19 cellular contexts compared by ENCODE assay signal in the genomic region with DNA sequence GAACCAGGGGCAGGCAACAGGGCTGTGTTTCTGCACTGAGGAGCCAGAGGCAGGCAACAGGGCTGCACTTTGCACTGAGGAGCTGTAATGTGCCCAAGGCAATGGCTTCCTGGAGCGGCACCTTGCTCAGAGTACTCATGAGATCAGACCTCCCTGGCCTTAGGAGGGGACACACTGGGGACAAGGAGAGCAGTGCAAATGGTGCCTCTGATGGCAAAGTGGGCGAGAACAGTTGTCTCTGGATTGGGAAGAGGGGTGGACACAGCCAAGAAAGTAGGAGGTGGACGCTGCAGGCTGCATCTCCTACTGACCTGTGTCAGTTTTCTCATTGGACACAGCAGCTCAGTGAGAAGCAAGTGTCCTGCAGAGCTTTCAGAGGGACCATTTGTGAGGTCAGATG.
DNase-seq lines count a peak whose midpoint lies in the region; ATAC-seq and TF ChIP-seq lines count a peak whose summit lies in the region.
"Had no signal": no experiment of that assay in that cellular context is flagged by ENCODE, and none has a peak within 500 bp of the region (broad histone marks: within the 10 kb centered on the region; RNA-seq: fewer than 3 reads in every experiment).

No MANE protein-coding gene starts in this region.

- ATAC-seq in GM18873 (IDR thresholded peaks at IDR 0.05; ENCODE audit: low FRiP score, unreplicated experiment): no peak

- H4K91ac ChIP-seq in neuronal stem cell (ENCODE audit: low read depth, low read length, poor library complexity): no peak overlapping the region

- no peak overlapping the region for H3K4me3 ChIP-seq in coronary artery
- no peak overlapping the region for H3K4me3 ChIP-seq in neuronal stem cell (ENCODE audit: low read length in 2 of 2)

- peak overlapping the region; percentile 7 for H4K8ac ChIP-seq in neuronal stem cell (ENCODE audit: low read depth, low read length)

- peaks cover 2% of the 10 kb centered on the region for H3K4me1 Mint-ChIP-seq in glutamatergic neuron (ENCODE audit: low read depth, unreplicated experiment)
- H3K4me1 Mint-ChIP-seq: CD4-positive, CD25-positive, alpha-beta regulatory T cell; CD8-positive, alpha-beta memory T cell had no signal

- peak overlapping the region; percentile 15 for H3K27ac Mint-ChIP-seq in glutamatergic neuron (ENCODE audit: unreplicated experiment)
- H3K27ac Mint-ChIP-seq: CD4-positive, CD25-positive, alpha-beta regulatory T cell; CD8-positive, alpha-beta memory T cell had no signal

- H3K27ac ChIP-seq in coronary artery: no peak overlapping the region
- H3K27ac ChIP-seq in neuronal stem cell (replicated peaks; ENCODE audit: low read length): no peak overlapping the region

- H3K79me1 ChIP-seq in neuronal stem cell (ENCODE audit: low read depth, low read length): no peaks in the 10 kb centered on the region

- no peaks in the 10 kb centered on the region for H3K36me3 Mint-ChIP-seq in glutamatergic neuron (ENCODE audit: unreplicated experiment)
- H3K36me3 Mint-ChIP-seq: CD4-positive, CD25-positive, alpha-beta regulatory T cell; CD8-positive, alpha-beta memory T cell had no signal

- no peak overlapping the region for H2BK12ac ChIP-seq in neuronal stem cell (ENCODE audit: low read length)

- no peak overlapping the region for H3K4ac ChIP-seq in neuronal stem cell (ENCODE audit: low read length)

- no peak overlapping the region for H2BK5ac ChIP-seq in neuronal stem cell (ENCODE audit: low read length)

- H3K4me1 ChIP-seq in neuronal stem cell (ENCODE audit: control insufficient read depth in 2 of 2, insufficient read depth in 1 of 2, low read depth in 1 of 2, low read length in 2 of 2): peaks cover 0 to 8% of the 10 kb centered on the region in 2 donors
- H3K4me1 ChIP-seq: BE2C had no signal

- H3K18ac ChIP-seq in neuronal stem cell (ENCODE audit: low read length): peak overlapping the region; percentile 82

- no peaks in the 10 kb centered on the region for H3K36me3 ChIP-seq in neuronal stem cell (replicated peaks in 1 of 2; ENCODE audit: control insufficient read depth in 2 of 2, insufficient read depth in 2 of 2, low read length in 2 of 2)
- H3K36me3 ChIP-seq: BE2C had no signal

- DNase-seq in coronary artery (ENCODE audit: low spot score) (peak; percentile 26), glutamatergic neuron (no peak), neuronal stem cell (ENCODE audit: low spot score) (no peak), NCI-H2227 treated with DMSO at 0.1 percent for 48 hours (lab: John Stamatoyannopoulos, UW) (no peak), amniotic stem cell (lab: John Stamatoyannopoulos, UW) (no peak)
- DNase-seq: ACHN; BE2C; C1 segment of cervical spinal cord; CD4-positive, CD25-positive, alpha-beta regulatory T cell; CD8-positive, alpha-beta memory T cell; COR-L47; DMS 273 treated with DMSO at 0.1 percent for 48 hours; DMS53; DND-41; EL; GOT3; H9; IMR-90 had no signal

- no peak overlapping the region for H2AFZ ChIP-seq in neuronal stem cell (ENCODE audit: low read length)

- no peaks in the 10 kb centered on the region for H3K9me3 ChIP-seq in neuronal stem cell (replicated peaks in 1 of 2; ENCODE audit: control insufficient read depth in 2 of 2, insufficient read depth in 1 of 2, low read depth in 1 of 2, low read length in 2 of 2)

- no peak for TF ChIP-seq CTCF in coronary artery (IDR thresholded peaks at IDR 0.05)
- TF ChIP-seq CTCF in glutamatergic neuron (IDR thresholded peaks at IDR 0.05; ENCODE audit: partially characterized antibody, unreplicated experiment): no peak

- no peak overlapping the region for H3K4me2 ChIP-seq in neuronal stem cell (ENCODE audit: insufficient read depth, low read length, poor library complexity, severe bottlenecking)

- peak overlapping the region; percentile 42 for H2AK5ac ChIP-seq in neuronal stem cell (ENCODE audit: low read depth, low read length)

- H3K23ac ChIP-seq in neuronal stem cell (ENCODE audit: low read depth, low read length, poor library complexity): no peak overlapping the region

- no peak overlapping the region for H2BK15ac ChIP-seq in neuronal stem cell (ENCODE audit: low read length)

- peak overlapping the region; percentile 73 for H3K14ac ChIP-seq in neuronal stem cell (ENCODE audit: low read length)

- no CpG with 5 or more reads among the region's 3 CpGs for WGBS in neuronal stem cell (ENCODE audit: extremely low coverage in 2 of 2, insufficient read length in 2 of 2, insufficient replicate concordance in 1 of 2), 2 donors

- H3K4me3 Mint-ChIP-seq in glutamatergic neuron (ENCODE audit: unreplicated experiment): no peak overlapping the region
- H3K4me3 Mint-ChIP-seq: CD4-positive, CD25-positive, alpha-beta regulatory T cell; CD8-positive, alpha-beta memory T cell; H9 had no signal

- H3K27me3 ChIP-seq in neuronal stem cell (ENCODE audit: control insufficient read depth in 3 of 3, insufficient read depth in 3 of 3, low read depth in 1 of 3, low read length in 3 of 3): no peaks in the 10 kb centered on the region
- H3K27me3 ChIP-seq: BE2C had no signal

- peaks cover 2% of the 10 kb centered on the region for H3K27me3 Mint-ChIP-seq in glutamatergic neuron (ENCODE audit: unreplicated experiment)
- H3K27me3 Mint-ChIP-seq: CD4-positive, CD25-positive, alpha-beta regulatory T cell had no signal

- H3K9me3 Mint-ChIP-seq in glutamatergic neuron (ENCODE audit: unreplicated experiment): peaks cover 9% of the 10 kb centered on the region
- H3K9me3 Mint-ChIP-seq: H9 had no signal

- H2BK120ac ChIP-seq in neuronal stem cell (ENCODE audit: low read depth, low read length): no peak overlapping the region

- H3K9ac ChIP-seq in neuronal stem cell (ENCODE audit: low read depth, low read length, poor library complexity): peak overlapping the region; percentile 74
